In the genomic region with DNA sequence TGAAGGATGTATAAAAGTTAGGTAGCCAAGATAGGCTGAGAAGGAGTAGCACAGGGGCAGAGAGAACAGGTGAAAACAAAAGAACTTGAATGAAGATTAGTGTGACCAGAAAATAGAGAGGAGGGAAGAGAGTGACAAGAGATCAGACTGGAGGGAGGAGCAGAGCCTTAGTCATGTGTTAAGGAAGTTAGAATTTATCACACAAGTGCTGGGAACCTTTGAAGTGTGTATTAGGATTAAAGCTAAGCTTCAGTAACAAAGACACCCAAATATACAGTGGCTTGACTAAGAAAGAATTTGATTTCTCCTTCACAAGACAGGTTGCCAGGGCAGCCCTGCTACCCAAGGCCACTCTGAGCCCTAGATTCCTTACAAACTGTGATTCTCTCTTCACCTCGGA, we compare ENCODE assay signal across 24 cellular contexts. TPM values are rescaled to one million over a fixed set of nuclear protein-coding genes. Genes with fewer than 3 reads are reported as not detected.
"Had no signal": no experiment of that assay in that cellular context is flagged by ENCODE, and none has a peak within 500 bp of the region (broad histone marks: within the 10 kb centered on the region; RNA-seq: fewer than 3 reads in every experiment).

No MANE protein-coding gene starts in this region.

- H3K36me3 ChIP-seq: ascending aorta, esophagus squamous epithelium, gastrocnemius medialis, left ventricle myocardium inferior, pancreas, prostate gland, spleen, tibial nerve, WERI-Rb-1 had no signal

- H3K4me3 ChIP-seq: ascending aorta, esophagus squamous epithelium, gastrocnemius medialis, left ventricle myocardium inferior, lung, pancreas, prostate gland, spleen, tibial nerve had no signal

- H3K27ac ChIP-seq: ascending aorta, esophagus squamous epithelium, gastrocnemius medialis, left ventricle myocardium inferior, pancreas, prostate gland, spleen, tibial nerve, WERI-Rb-1 had no signal

- H3K9me3 ChIP-seq: gastrocnemius medialis, pancreas, prostate gland had no signal

- H3K4me1 ChIP-seq: ascending aorta, gastrocnemius medialis, left ventricle myocardium inferior, prostate gland, spleen, tibial nerve had no signal

- H3K27ac Mint-ChIP-seq: activated naive CD4-positive, alpha-beta T cell treated with anti-CD3 and anti-CD28 coated beads for 36 hours; activated naive CD8-positive, alpha-beta T cell treated with anti-CD3 and anti-CD28 coated beads, Interleukin-2, amount 10 ng/mL, durations not matched to agents 7 days and 5 days; naive B cell had no signal

- H3K4me1 Mint-ChIP-seq: activated naive CD8-positive, alpha-beta T cell treated with anti-CD3 and anti-CD28 coated beads, Interleukin-2, amount 10 ng/mL, durations not matched to agents 7 days and 5 days; naive B cell had no signal

- H3K27me3 ChIP-seq: ascending aorta, gastrocnemius medialis, pancreas, tibial nerve had no signal

- ATAC-seq: activated CD4-positive, CD25-positive, alpha-beta regulatory T cell treated with anti-CD3 and anti-CD28 coated beads, Interleukin-2, amount 50 U/mL, for 24 hours; gastrocnemius medialis; right cardiac atrium had no signal

- DNase-seq: activated CD4-positive, alpha-beta T cell treated with anti-CD3 and anti-CD28 coated beads for 48 hours; activated CD4-positive, alpha-beta T cell treated with anti-CD3 and anti-CD28 coated beads, Interleukin-2, amount 50 U/mL, for 48 hours; activated CD8-positive, alpha-beta memory T cell treated with anti-CD3 and anti-CD28 coated beads for 24 hours; activated effector memory CD4-positive, alpha-beta T cell treated with anti-CD3 and anti-CD28 coated beads, Interleukin-2, amount 50 U/mL, for 16 hours; activated naive CD4-positive, alpha-beta T cell treated with anti-CD3 and anti-CD28 coated beads for 36 hours; activated naive CD8-positive, alpha-beta T cell treated with anti-CD3 and anti-CD28 coated beads, Interleukin-2, amount 10 ng/mL, durations not matched to agents 7 days and 5 days; caudate nucleus; effector CD4-positive, alpha-beta T cell; esophagus squamous epithelium; gastrocnemius medialis; glutamatergic neuron; left ventricle myocardium inferior; naive B cell; pancreas; spleen; stimulated activated naive CD4-positive, alpha-beta T cell treated with Interleukin-2 at 50 U/mL for 16 hours; WERI-Rb-1 had no signal

- H3K36me3 Mint-ChIP-seq: activated naive CD8-positive, alpha-beta T cell treated with anti-CD3 and anti-CD28 coated beads, Interleukin-2, amount 10 ng/mL, durations not matched to agents 7 days and 5 days; naive B cell had no signal

- H3K4me3 Mint-ChIP-seq: activated naive CD4-positive, alpha-beta T cell treated with anti-CD3 and anti-CD28 coated beads for 36 hours; activated naive CD8-positive, alpha-beta T cell treated with anti-CD3 and anti-CD28 coated beads, Interleukin-2, amount 10 ng/mL, durations not matched to agents 7 days and 5 days; naive B cell had no signal

RNA-seq across cellular contexts. Expression of a gene that starts 10.7 kb away (rescaled TPM):
- total RNA-seq: activated naive CD4-positive, alpha-beta T cell treated with anti-CD3 and anti-CD28 coated beads for 36 hours; activated naive CD8-positive, alpha-beta T cell treated with anti-CD3 and anti-CD28 coated beads, Interleukin-2, amount 10 ng/mL, durations not matched to agents 7 days and 5 days; T-helper 1 cell treated with Interleukin-12 subunit alpha and Interleukin-12 subunit beta and Interleukin-4 antibody, amounts not matched to agents 30 ng/mL and 1 ng/mL, for 36 hours had no signal
